24 cellular contexts compared by ENCODE assay signal in the genomic region with DNA sequence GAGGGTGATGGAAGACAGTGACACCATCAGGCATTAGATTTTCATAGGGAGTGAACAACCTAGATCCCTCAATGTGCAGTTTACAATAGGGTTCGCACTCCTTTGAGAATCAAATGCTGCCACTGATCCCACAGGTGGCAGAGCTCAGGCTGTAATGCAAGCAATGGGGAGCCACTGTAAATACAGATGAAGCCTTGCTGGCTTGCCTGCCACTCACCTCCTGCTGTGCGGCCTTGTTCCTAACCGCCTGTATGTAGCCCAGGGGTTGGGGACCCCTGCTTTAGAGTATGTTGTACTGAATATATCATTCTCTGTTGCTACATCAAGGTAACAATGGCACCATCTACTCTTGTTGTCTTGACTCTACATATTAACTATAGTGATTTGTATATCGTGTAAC. TPM values are rescaled to one million over a fixed set of nuclear protein-coding genes. Genes with fewer than 3 reads are reported as not detected.
"Had no signal": no experiment of that assay in that cellular context is flagged by ENCODE, and none has a peak within 500 bp of the region (broad histone marks: within the 10 kb centered on the region; RNA-seq: fewer than 3 reads in every experiment).

No MANE protein-coding gene starts in this region.

- H3K27me3 ChIP-seq: breast epithelium, foreskin keratinocyte, hepatocyte, sigmoid colon, upper lobe of right lung had no signal

- H3K27ac Mint-ChIP-seq: activated naive CD8-positive, alpha-beta T cell; activated T-helper 17 cell treated with anti-CD3 and anti-CD28 coated beads, Interleukin-2, amount 50 U/mL, for 72 hours; memory B cell; nephron progenitor cell had no signal

- H3K4me3 Mint-ChIP-seq: activated naive CD8-positive, alpha-beta T cell; activated T-helper 17 cell treated with anti-CD3 and anti-CD28 coated beads, Interleukin-2, amount 50 U/mL, for 72 hours; memory B cell; nephron progenitor cell had no signal

- H3K4me1 Mint-ChIP-seq: activated T-helper 17 cell treated with anti-CD3 and anti-CD28 coated beads, Interleukin-2, amount 50 U/mL, for 72 hours; memory B cell had no signal

- H3K9me3 ChIP-seq: breast epithelium, mucosa of descending colon, sigmoid colon, SK-N-SH, upper lobe of right lung had no signal

- H3K36me3 ChIP-seq: breast epithelium, sigmoid colon, upper lobe of right lung had no signal

- H3K4me1 ChIP-seq: upper lobe of right lung had no signal

- H3K4me3 ChIP-seq: breast epithelium, coronary artery, hepatocyte, mucosa of descending colon, sigmoid colon, upper lobe of right lung had no signal

- H3K36me3 Mint-ChIP-seq: activated naive CD8-positive, alpha-beta T cell; memory B cell had no signal

- H3K27ac ChIP-seq: coronary artery, foreskin keratinocyte, hepatocyte, upper lobe of right lung, VCaP had no signal

- ATAC-seq: activated T-helper 17 cell treated with anti-CD3 and anti-CD28 coated beads, Interleukin-2, amount 50 U/mL, for 72 hours; foreskin keratinocyte; left cardiac atrium; mucosa of descending colon; upper lobe of right lung had no signal

- H3K9me3 Mint-ChIP-seq: activated T-helper 17 cell treated with anti-CD3 and anti-CD28 coated beads, Interleukin-2, amount 50 U/mL, for 72 hours; memory B cell; nephron progenitor cell had no signal

- DNase-seq: activated CD4-positive, alpha-beta T cell treated with anti-CD3 and anti-CD28 coated beads, Interleukin-2, amount 50 U/mL, for 1 hour; activated CD4-positive, CD25-positive, alpha-beta regulatory T cell treated with anti-CD3 and anti-CD28 coated beads, Interleukin-2, amount 50 U/mL, for 72 hours; activated T-cell treated with anti-CD3 and anti-CD28 coated beads, Interleukin-2, amount 50 U/mL, for 1 hour; amniotic stem cell; foreskin keratinocyte; left cardiac atrium; mucosa of descending colon; nephron progenitor cell; nucleus accumbens; posterior cingulate gyrus; retina; sigmoid colon; SK-N-SH; stimulated activated CD4-positive, alpha-beta T cell treated with anti-CD3 and anti-CD28 coated beads, Interleukin-4, amount 100 ng/mL, for 1 hour; stimulated activated naive CD4-positive, alpha-beta T cell; upper lobe of right lung had no signal

RNA-seq across cellular contexts. Expression of a gene that starts 37.1 kb away (rescaled TPM):
- total RNA-seq: T-helper 2 cell treated with Interferon-gamma antibody and Interleukin-4, amounts not matched to agents 100 ng/mL and 5 ng/mL, for 36 hours had no signal
